In the genomic region with DNA sequence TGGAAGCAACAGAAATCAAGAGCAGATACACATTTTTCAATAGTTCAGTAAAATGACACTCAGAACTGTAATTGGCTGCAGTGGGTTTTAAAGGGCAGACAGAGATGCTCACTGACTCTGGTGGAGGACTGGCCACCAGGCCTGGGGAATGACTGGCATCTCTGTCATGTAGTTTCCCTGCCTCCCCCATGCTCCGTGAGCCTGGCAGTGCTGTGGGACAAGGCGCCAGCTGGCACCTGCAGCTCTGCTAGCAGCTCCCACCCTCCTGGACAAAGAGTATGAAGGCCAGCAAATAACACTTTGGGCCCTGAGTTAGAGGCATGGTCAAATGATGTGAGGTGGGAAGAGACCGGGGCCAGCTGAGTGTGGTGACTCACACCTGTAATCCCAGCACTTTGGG, we compare ENCODE assay signal across 20 cellular contexts. TPM values are rescaled to one million over a fixed set of nuclear protein-coding genes. Genes with fewer than 3 reads are reported as not detected.
A peak's percentile ranks its signal among the peaks of the same experiment; 100 is the strongest.
DNase-seq lines count a peak whose midpoint lies in the region; ATAC-seq and TF ChIP-seq lines count a peak whose summit lies in the region.
"Had no signal": no experiment of that assay in that cellular context is flagged by ENCODE, and none has a peak within 500 bp of the region (broad histone marks: within the 10 kb centered on the region; RNA-seq: fewer than 3 reads in every experiment).

No MANE protein-coding gene starts in this region.

- H3K9me3 Mint-ChIP-seq in stimulated activated naive B cell treated with anti-CD40 and anti-IgM and Interleukin-4, amounts not matched to agents 10 μg/mL and 1 μg/mL and 100 μg/mL, for 72 hours: no peaks in the 10 kb centered on the region
- H3K9me3 Mint-ChIP-seq: CD8-positive, alpha-beta memory T cell had no signal

- H3K4me3 ChIP-seq in BE2C (ENCODE audit: low read depth, low read length): no peak overlapping the region

- no peaks in the 10 kb centered on the region for H3K27me3 Mint-ChIP-seq in stimulated activated naive B cell treated with anti-CD40 and anti-IgM and Interleukin-4, amounts not matched to agents 10 μg/mL and 1 μg/mL and 100 μg/mL, for 72 hours
- H3K27me3 Mint-ChIP-seq: CD8-positive, alpha-beta memory T cell had no signal

- peak; percentile 86 for ATAC-seq in Right ventricle myocardium inferior
- ATAC-seq in left ventricle myocardium superior: peak; percentile 92
- ATAC-seq in stimulated activated naive B cell treated with anti-CD40 and anti-IgM and Interleukin-4, amounts not matched to agents 10 μg/mL and 1 μg/mL and 100 μg/mL, for 72 hours (replicated peaks): no peak
- ATAC-seq in HG03439 (IDR thresholded peaks at IDR 0.05; ENCODE audit: unreplicated experiment): no peak
- ATAC-seq: SK-N-SH treated with all-trans-retinoic acid at 6 μM for 48 hours had no signal

- H3K4me3 Mint-ChIP-seq in stimulated activated naive B cell treated with anti-CD40 and anti-IgM and Interleukin-4, amounts not matched to agents 10 μg/mL and 1 μg/mL and 100 μg/mL, for 72 hours: peak overlapping the region in 1 of 2 donors; percentile 39
- H3K4me3 Mint-ChIP-seq: CD8-positive, alpha-beta memory T cell had no signal

- H3K9me3 ChIP-seq in BE2C: no peaks in the 10 kb centered on the region

- POLR2A ChIA-PET in HEK293T (lab: Yijun Ruan, JAX): no interaction called here

- no peaks in the 10 kb centered on the region for H3K36me3 ChIP-seq in BE2C

- peaks cover 73 to 81% of the 10 kb centered on the region in 2 donors for H3K36me3 Mint-ChIP-seq in stimulated activated naive B cell treated with anti-CD40 and anti-IgM and Interleukin-4, amounts not matched to agents 10 μg/mL and 1 μg/mL and 100 μg/mL, for 72 hours
- H3K36me3 Mint-ChIP-seq: CD8-positive, alpha-beta memory T cell had no signal

- H3K27ac Mint-ChIP-seq in stimulated activated naive B cell treated with anti-CD40 and anti-IgM and Interleukin-4, amounts not matched to agents 10 μg/mL and 1 μg/mL and 100 μg/mL, for 72 hours: peak overlapping the region; percentile 88

- DNase-seq in Right ventricle myocardium inferior (ENCODE audit: missing footprints) (no peak), cardiac septum (ENCODE audit: low spot score) (no peak), left ventricle myocardium superior (peak; percentile 67), myocyte (ENCODE audit: low read depth) (peak; percentile 41), BE2C (no peak), HEK293T (ENCODE audit: extremely low spot score) (no peak)
- DNase-seq in stimulated activated naive B cell treated with anti-CD40 and anti-IgM and Interleukin-4, amounts not matched to agents 10 μg/mL and 1 μg/mL and 100 μg/mL, for 72 hours: no peak
- DNase-seq: ACHN; Calu3; CD8-positive, alpha-beta memory T cell; DMS153; GOT3; HCEC 1CT; Kasumi-1; NCI-H1048; NCI-H187; SIG-M5 had no signal

- intact Hi-C loops in Right ventricle myocardium inferior (cut with DNase I) (no loop called here), cardiac septum (cut with DNase I) (no loop called here), left ventricle myocardium superior (cut with micrococcal nuclease) (no loop called here)

- CTCF ChIA-PET in HEK293T (lab: Yijun Ruan, JAX): no interaction called here

- no peaks in the 10 kb centered on the region for H3K27me3 ChIP-seq in BE2C

- TF ChIP-seq CTCF in BE2C (IDR thresholded peaks at IDR 0.05; ENCODE audit: low read depth, low read length): no peak

- H3K4me1 Mint-ChIP-seq in stimulated activated naive B cell treated with anti-CD40 and anti-IgM and Interleukin-4, amounts not matched to agents 10 μg/mL and 1 μg/mL and 100 μg/mL, for 72 hours: peaks cover 62 to 70% of the 10 kb centered on the region in 2 donors
- H3K4me1 Mint-ChIP-seq: CD8-positive, alpha-beta memory T cell had no signal

- H3K4me1 ChIP-seq in BE2C: no peaks in the 10 kb centered on the region

TF ChIP-seq in HEK293T, 16 proteins besides CTCF, POLR2A, EP300 and RAD21:
- no peak for TF ChIP-seq HDGF (IDR thresholded peaks at IDR 0.05; ENCODE audit: borderline replicate concordance)
- no peak for TF ChIP-seq FOXA1 (IDR thresholded peaks at IDR 0.05)
- no peak for TF ChIP-seq TARDBP (IDR thresholded peaks at IDR 0.05)
- TF ChIP-seq SUZ12 (IDR thresholded peaks at IDR 0.05): no peak
- no peak for TF ChIP-seq FOXK2 (IDR thresholded peaks at IDR 0.05)
- no peak for TF ChIP-seq CTBP1 (IDR thresholded peaks at IDR 0.05; ENCODE audit: borderline replicate concordance)
- TF ChIP-seq FOXM1 (IDR thresholded peaks at IDR 0.05; ENCODE audit: borderline replicate concordance): no peak

RNA-seq across cellular contexts. Expression of gene TSPAN33, which starts 15.0 kb away (rescaled TPM):
- total RNA-seq in Right ventricle myocardium inferior (14.9 TPM), cardiac septum (9.9 TPM), left ventricle myocardium superior (15.1 TPM), myocyte (132 and 153 TPM in 2 replicates)
- polyA plus RNA-seq in myocyte (2012): 110 TPM
- 5.3 TPM for polyA plus RNA-seq in BE2C (2012; ENCODE audit: insufficient read depth, insufficient read length, low read depth)

RNA-seq across cellular contexts. Expression of gene SMO, which starts 28.9 kb away (rescaled TPM):
- total RNA-seq in Right ventricle myocardium inferior: 4.6 TPM
- total RNA-seq in cardiac septum: 4.7 TPM
- 5.0 TPM for total RNA-seq in left ventricle myocardium superior
- 2.2 and 4.3 TPM in 2 replicates for total RNA-seq in myocyte
- polyA plus RNA-seq in myocyte (2012): 9.3 TPM
- polyA plus RNA-seq in BE2C (2012; ENCODE audit: insufficient read depth, insufficient read length, low read depth): 1.1 TPM
- total RNA-seq: MCF 10A had no signal
- polyA plus RNA-seq: CD8-positive, alpha-beta memory T cell had no signal

Comparison
In these comparisons a context has a peak if more than half of its experiments do, and no peak if none do; other contexts are left out.
1. DNase-seq: peak in left ventricle myocardium superior (single experiment) and myocyte (single experiment); none in Right ventricle myocardium inferior (single experiment), cardiac septum (single experiment), stimulated activated naive B cell treated with anti-CD40 and anti-IgM and Interleukin-4, amounts not matched to agents 10 μg/mL and 1 μg/mL and 100 μg/mL, for 72 hours (single experiment), BE2C (single experiment) and HEK293T (single experiment).
2. ATAC-seq: peak in Right ventricle myocardium inferior (single experiment) and left ventricle myocardium superior (single experiment); none in stimulated activated naive B cell treated with anti-CD40 and anti-IgM and Interleukin-4, amounts not matched to agents 10 μg/mL and 1 μg/mL and 100 μg/mL, for 72 hours (0 of 2) and HG03439 (single experiment).